1 cellular context compared by ENCODE assay signal in the genomic region with DNA sequence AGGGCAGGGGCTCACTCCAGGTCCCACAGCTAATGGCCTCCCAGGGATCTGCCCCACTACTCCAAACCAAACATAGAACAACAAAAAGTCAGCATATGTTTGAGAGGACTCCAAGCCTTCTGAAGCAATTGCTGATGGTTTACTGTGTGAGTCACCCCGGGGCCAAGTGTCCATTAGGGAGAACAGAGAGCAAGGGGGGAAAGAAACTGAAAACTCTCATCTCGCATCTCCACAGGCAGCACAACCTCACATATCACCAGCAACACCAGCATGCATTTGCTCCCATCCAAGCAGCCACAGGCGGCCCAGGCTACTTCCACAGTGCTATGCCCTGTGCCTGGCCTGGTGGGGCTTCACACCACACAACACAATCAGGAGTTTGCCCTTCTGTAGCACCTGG.
TF ChIP-seq lines count a peak whose summit lies in the region.

No MANE protein-coding gene starts in this region.

TF ChIP-seq in HepG2, 621 proteins besides CTCF, POLR2A, EP300 and RAD21 (continued from another document):
- TF ChIP-seq, protein P1, sequence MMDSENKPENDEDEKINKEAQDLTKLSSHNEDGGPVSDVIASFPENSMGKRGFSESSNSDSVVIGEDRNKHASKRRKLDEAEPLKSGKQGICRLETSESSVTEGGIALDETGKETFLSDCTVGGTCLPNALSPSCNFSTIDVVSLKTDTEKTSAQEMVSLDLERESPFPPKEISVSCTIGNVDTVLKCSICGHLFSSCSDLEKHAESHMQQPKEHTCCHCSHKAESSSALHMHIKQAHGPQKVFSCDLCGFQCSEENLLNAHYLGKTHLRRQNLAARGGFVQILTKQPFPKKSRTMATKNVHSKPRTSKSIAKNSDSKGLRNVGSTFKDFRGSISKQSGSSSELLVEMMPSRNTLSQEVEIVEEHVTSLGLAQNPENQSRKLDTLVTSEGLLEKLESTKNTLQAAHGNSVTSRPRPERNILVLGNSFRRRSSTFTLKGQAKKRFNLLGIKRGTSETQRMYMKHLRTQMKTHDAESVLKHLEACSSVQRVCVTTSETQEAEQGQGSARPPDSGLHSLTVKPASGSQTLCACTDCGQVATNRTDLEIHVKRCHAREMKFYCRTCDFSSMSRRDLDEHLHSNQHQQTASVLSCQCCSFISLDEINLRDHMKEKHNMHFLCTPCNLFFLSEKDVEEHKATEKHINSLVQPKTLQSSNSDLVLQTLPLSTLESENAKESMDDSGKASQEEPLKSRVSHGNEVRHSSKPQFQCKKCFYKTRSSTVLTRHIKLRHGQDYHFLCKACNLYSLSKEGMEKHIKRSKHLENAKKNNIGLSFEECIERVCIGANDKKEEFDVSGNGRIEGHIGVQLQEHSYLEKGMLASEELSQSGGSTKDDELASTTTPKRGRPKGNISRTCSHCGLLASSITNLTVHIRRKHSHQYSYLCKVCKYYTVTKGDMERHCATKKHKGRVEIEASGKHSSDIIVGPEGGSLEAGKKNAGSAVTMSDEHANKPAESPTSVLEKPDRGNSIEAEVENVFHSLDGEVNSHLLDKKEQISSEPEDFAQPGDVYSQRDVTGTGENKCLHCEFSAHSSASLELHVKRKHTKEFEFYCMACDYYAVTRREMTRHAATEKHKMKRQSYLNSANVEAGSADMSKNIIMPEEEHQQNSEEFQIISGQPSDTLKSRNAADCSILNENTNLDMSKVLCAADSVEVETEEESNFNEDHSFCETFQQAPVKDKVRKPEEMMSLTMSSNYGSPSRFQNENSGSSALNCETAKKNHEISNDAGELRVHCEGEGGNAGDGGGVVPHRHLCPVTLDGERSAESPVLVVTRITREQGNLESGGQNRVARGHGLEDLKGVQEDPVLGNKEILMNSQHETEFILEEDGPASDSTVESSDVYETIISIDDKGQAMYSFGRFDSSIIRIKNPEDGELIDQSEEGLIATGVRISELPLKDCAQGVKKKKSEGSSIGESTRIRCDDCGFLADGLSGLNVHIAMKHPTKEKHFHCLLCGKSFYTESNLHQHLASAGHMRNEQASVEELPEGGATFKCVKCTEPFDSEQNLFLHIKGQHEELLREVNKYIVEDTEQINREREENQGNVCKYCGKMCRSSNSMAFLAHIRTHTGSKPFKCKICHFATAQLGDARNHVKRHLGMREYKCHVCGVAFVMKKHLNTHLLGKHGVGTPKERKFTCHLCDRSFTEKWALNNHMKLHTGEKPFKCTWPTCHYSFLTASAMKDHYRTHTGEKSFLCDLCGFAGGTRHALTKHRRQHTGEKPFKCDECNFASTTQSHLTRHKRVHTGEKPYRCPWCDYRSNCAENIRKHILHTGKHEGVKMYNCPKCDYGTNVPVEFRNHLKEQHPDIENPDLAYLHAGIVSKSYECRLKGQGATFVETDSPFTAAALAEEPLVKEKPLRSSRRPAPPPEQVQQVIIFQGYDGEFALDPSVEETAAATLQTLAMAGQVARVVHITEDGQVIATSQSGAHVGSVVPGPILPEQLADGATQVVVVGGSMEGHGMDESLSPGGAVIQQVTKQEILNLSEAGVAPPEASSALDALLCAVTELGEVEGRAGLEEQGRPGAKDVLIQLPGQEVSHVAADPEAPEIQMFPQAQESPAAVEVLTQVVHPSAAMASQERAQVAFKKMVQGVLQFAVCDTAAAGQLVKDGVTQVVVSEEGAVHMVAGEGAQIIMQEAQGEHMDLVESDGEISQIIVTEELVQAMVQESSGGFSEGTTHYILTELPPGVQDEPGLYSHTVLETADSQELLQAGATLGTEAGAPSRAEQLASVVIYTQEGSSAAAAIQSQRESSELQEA (CRISPR knock-in tag; IDR thresholded peaks at IDR 0.05; ENCODE audit: not compliant biosample characterization), result no peak
- TF ChIP-seq ZNF543 (CRISPR knock-in tag; IDR thresholded peaks at IDR 0.05), result no peak
- TF ChIP-seq, protein P2, sequence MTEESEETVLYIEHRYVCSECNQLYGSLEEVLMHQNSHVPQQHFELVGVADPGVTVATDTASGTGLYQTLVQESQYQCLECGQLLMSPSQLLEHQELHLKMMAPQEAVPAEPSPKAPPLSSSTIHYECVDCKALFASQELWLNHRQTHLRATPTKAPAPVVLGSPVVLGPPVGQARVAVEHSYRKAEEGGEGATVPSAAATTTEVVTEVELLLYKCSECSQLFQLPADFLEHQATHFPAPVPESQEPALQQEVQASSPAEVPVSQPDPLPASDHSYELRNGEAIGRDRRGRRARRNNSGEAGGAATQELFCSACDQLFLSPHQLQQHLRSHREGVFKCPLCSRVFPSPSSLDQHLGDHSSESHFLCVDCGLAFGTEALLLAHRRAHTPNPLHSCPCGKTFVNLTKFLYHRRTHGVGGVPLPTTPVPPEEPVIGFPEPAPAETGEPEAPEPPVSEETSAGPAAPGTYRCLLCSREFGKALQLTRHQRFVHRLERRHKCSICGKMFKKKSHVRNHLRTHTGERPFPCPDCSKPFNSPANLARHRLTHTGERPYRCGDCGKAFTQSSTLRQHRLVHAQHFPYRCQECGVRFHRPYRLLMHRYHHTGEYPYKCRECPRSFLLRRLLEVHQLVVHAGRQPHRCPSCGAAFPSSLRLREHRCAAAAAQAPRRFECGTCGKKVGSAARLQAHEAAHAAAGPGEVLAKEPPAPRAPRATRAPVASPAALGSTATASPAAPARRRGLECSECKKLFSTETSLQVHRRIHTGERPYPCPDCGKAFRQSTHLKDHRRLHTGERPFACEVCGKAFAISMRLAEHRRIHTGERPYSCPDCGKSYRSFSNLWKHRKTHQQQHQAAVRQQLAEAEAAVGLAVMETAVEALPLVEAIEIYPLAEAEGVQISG (CRISPR knock-in tag; IDR thresholded peaks at IDR 0.05), result no peak
- TF ChIP-seq ZNF224 (CRISPR knock-in tag; IDR thresholded peaks at IDR 0.05), result no peak
- TF ChIP-seq, protein P3, sequence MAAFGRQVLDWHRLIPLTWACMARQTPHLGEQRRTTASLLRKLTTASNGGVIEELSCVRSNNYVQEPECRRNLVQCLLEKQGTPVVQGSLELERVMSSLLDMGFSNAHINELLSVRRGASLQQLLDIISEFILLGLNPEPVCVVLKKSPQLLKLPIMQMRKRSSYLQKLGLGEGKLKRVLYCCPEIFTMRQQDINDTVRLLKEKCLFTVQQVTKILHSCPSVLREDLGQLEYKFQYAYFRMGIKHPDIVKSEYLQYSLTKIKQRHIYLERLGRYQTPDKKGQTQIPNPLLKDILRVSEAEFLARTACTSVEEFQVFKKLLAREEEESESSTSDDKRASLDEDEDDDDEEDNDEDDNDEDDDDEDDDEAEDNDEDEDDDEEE (CRISPR knock-in tag; IDR thresholded peaks at IDR 0.05), result no peak
- no peak for TF ChIP-seq U2AF1 (optimal IDR thresholded peaks at IDR 0.05; ENCODE audit: low read depth, low read length)
- TF ChIP-seq CHD2 (IDR thresholded peaks at IDR 0.05; ENCODE audit: low read depth, low read length), result no peak
- no peak for TF ChIP-seq ZNF841 (CRISPR knock-in tag; IDR thresholded peaks at IDR 0.05; ENCODE audit: borderline replicate concordance)
- TF ChIP-seq ESRRA (CRISPR knock-in tag; IDR thresholded peaks at IDR 0.05; ENCODE audit: low read depth), result no peak
- TF ChIP-seq KLF11 (CRISPR knock-in tag; IDR thresholded peaks at IDR 0.05), result no peak
- TF ChIP-seq TBP (CRISPR knock-in tag; IDR thresholded peaks at IDR 0.05), result no peak
- no peak for TF ChIP-seq ZNF570 (CRISPR knock-in tag; IDR thresholded peaks at IDR 0.05; ENCODE audit: borderline replicate concordance)
- no peak for TF ChIP-seq NFE2L2 (IDR thresholded peaks at IDR 0.05; ENCODE audit: low read length)
